12 cellular contexts compared by ENCODE assay signal in genomic region chr6:46677314-46677654, GRCh38. TPM values are rescaled to one million over a fixed set of nuclear protein-coding genes. Genes with fewer than 3 reads are reported as not detected.
DNase-seq lines count a peak whose midpoint lies in the region; TF ChIP-seq lines count a peak whose summit lies in the region.
"Had no signal": no experiment of that assay in that cellular context is flagged by ENCODE, and none has a peak within 500 bp of the region (broad histone marks: within the 10 kb centered on the region; RNA-seq: fewer than 3 reads in every experiment).

No MANE protein-coding gene starts in this region.

- TF ChIP-seq CTCF in cardiac fibroblast (IDR thresholded peaks at IDR 0.05; ENCODE audit: low read depth, low read length) = peak; percentile 6
- peak; percentile 32 for TF ChIP-seq CTCF in parathyroid adenoma (IDR thresholded peaks at IDR 0.05)
- TF ChIP-seq CTCF in spleen (IDR thresholded peaks at IDR 0.05 in 8 of 11, conservative IDR thresholded peaks at IDR 0.05 in 3 of 11) = no peak

- TF ChIP-seq POLR2A in spleen (IDR thresholded peaks at IDR 0.05) = no peak

- no peaks in the 10 kb centered on the region for H3K36me3 ChIP-seq in parathyroid adenoma (ENCODE audit: control insufficient read depth, insufficient read depth, low read length)
- H3K36me3 ChIP-seq in spleen = no peaks in the 10 kb centered on the region

- DNase-seq in DMS53 (lab: John Stamatoyannopoulos, UW) (peak; percentile 12), DMS53 treated with DMSO at 0.1 percent for 48 hours (lab: John Stamatoyannopoulos, UW; ENCODE audit: unreplicated experiment) (no peak), M059J (ENCODE audit: low read depth) (peak; percentile 15), cardiac fibroblast (ENCODE audit: low read depth in 2 of 2) (no peak), spleen (no peak)
- no peak for DNase-seq in stimulated activated naive CD4-positive, alpha-beta T cell treated with Interleukin-2 at 50 U/mL for 16 hours (lab: John Stamatoyannopoulos, UW)
- DNase-seq in stimulated activated CD4-positive, alpha-beta T cell treated with anti-CD3 and anti-CD28 coated beads, Interleukin-4, amount 100 ng/mL, for 4 hours = no peak
- DNase-seq: dermis blood vessel endothelial cell, right cardiac atrium had no signal

- H3K27ac ChIP-seq in parathyroid adenoma (no peak overlapping the region), spleen (no peak overlapping the region)
- H3K27ac ChIP-seq: SK-N-MC had no signal

- H3K4me1 ChIP-seq in parathyroid adenoma (no peaks in the 10 kb centered on the region), spleen (no peaks in the 10 kb centered on the region)

- no peak overlapping the region for H3K9ac ChIP-seq in parathyroid adenoma

- no peak overlapping the region for H2AFZ ChIP-seq in parathyroid adenoma

- no peaks in the 10 kb centered on the region for H3K27me3 ChIP-seq in parathyroid adenoma (ENCODE audit: control insufficient read depth, insufficient read depth, low read length)
- H3K27me3 ChIP-seq in spleen (replicated peaks in 1 of 7) = no peaks in the 10 kb centered on the region

- intact Hi-C loops in spleen (cut with DNase I; ENCODE audit: low total_unique reads) = no loop called here

- H3K4me3 ChIP-seq in cardiac fibroblast (replicated peaks in 1 of 2; ENCODE audit: low read depth in 2 of 2, low read length in 2 of 2) (no peak overlapping the region), parathyroid adenoma (ENCODE audit: low read depth, low read length) (no peak overlapping the region), spleen (no peak overlapping the region)
- H3K4me3 ChIP-seq: SK-N-MC had no signal

- no peaks in the 10 kb centered on the region for H3K79me2 ChIP-seq in parathyroid adenoma

- 80 to 89% (median 86%) methylated on average over 4 of the region's 4 CpGs for WGBS in spleen, 5 donors

- H3K9me3 ChIP-seq in parathyroid adenoma (ENCODE audit: control insufficient read depth, low read length) (no peaks in the 10 kb centered on the region), spleen (no peaks in the 10 kb centered on the region)

- H3K4me2 ChIP-seq in parathyroid adenoma (ENCODE audit: low read length) = no peak overlapping the region

RNA-seq across cellular contexts. Expression of gene TDRD6, which starts 10.4 kb away (rescaled TPM):
- total RNA-seq in M059J (2014; rRNA removed; shearing (Covaris generic)) = 0.02 TPM in 1 of 2 replicates, not detected in the other
- total RNA-seq in spleen = under 1 TPM; 0.17 to 0.98 (median 0.60) TPM
- under 1 TPM; 0.09 to 0.26 (median 0.24) TPM for polyA plus RNA-seq in spleen
- total RNA-seq: LHCN-M2 had no signal

RNA-seq across cellular contexts. Expression of gene SLC25A27, which starts 24.5 kb away (rescaled TPM):
- total RNA-seq in M059J (2014; rRNA removed; shearing (Covaris generic)) = 0.86 and 6.5 TPM in 2 replicates
- 10 to 100 TPM in 5 of 7 donors, 1 to 10 TPM in 2; 9.2 to 17.8 (median 11.3) TPM for total RNA-seq in spleen
- 10 to 100 TPM in 1 of 3 donors, 1 to 10 TPM in 2; 4.3 to 10.3 (median 7.9) TPM for polyA plus RNA-seq in spleen

RNA-seq across cellular contexts. Expression of gene CYP39A1, which starts 24.7 kb away (rescaled TPM):
- total RNA-seq in M059J (2014; rRNA removed; shearing (Covaris generic)) = 4.5 and 6.2 TPM in 2 replicates
- 1 to 10 TPM in 3 of 7 donors, under 1 TPM in 4; 0.77 to 2.8 (median 0.97) TPM for total RNA-seq in spleen
- polyA plus RNA-seq in spleen = 1 to 10 TPM in 1 of 3 donors, under 1 TPM in 2; 0.39 to 1.2 (median 0.77) TPM
- total RNA-seq: LHCN-M2 had no signal

RNA-seq across cellular contexts. Expression of gene PLA2G7, which starts 57.9 kb away (rescaled TPM):
- 0.20 and 0.57 TPM in 2 replicates for total RNA-seq in M059J (2014; rRNA removed; shearing (Covaris generic))
- total RNA-seq in spleen = 10 to 100 TPM; 19.1 to 47.9 (median 30.1) TPM
- 10 to 100 TPM in 2 of 3 donors, 1 to 10 TPM in 1; 8.9 to 17.6 (median 15.7) TPM for polyA plus RNA-seq in spleen
- total RNA-seq: dermis blood vessel endothelial cell, LHCN-M2 had no signal

Comparison
In these comparisons a context has a peak if more than half of its experiments do, and no peak if none do; other contexts are left out.
1. DNase-seq: peak in DMS53 (single experiment) and M059J (single experiment); none in DMS53 treated with DMSO at 0.1 percent for 48 hours (single experiment), cardiac fibroblast (0 of 2), spleen (single experiment), stimulated activated naive CD4-positive, alpha-beta T cell treated with Interleukin-2 at 50 U/mL for 16 hours (single experiment) and stimulated activated CD4-positive, alpha-beta T cell treated with anti-CD3 and anti-CD28 coated beads, Interleukin-4, amount 100 ng/mL, for 4 hours (0 of 2).
2. CTCF ChIP-seq: peak in cardiac fibroblast (single experiment) and parathyroid adenoma (single experiment); none in spleen (0 of 11).